In genomic region chr15:66819084-66819483, GRCh38 we compare ENCODE assay signal across 15 cellular contexts.
A peak's percentile ranks its signal among the peaks of the same experiment; 100 is the strongest.
DNase-seq lines count a peak whose midpoint lies in the region; ATAC-seq, FAIRE-seq and TF ChIP-seq lines count a peak whose summit lies in the region.
"Had no signal": no experiment of that assay in that cellular context is flagged by ENCODE, and none has a peak within 500 bp of the region (broad histone marks: within the 10 kb centered on the region; RNA-seq: fewer than 3 reads in every experiment).

No MANE protein-coding gene starts in this region.

- CTCF ChIA-PET in A549 (lab: Yijun Ruan, JAX) = interaction anchor here (1.1 to 3.0 kb wide), 3 partner anchors 12 to 32 kb away, joined by 3 to 11 read pairs (median 7); no protein-coding TSS in a partner anchor
- CTCF ChIA-PET in activated CD8-positive, alpha-beta T cell treated with anti-CD3 and anti-CD28 coated beads, Interleukin-2, amount 10 ng/mL, durations not matched to agents 7 days and 5 days (lab: Charles Lee) = no interaction called here

- no peak for TF ChIP-seq POLR2A in A549 (IDR thresholded peaks at IDR 0.05; ENCODE audit: low read length)

- no peak overlapping the region for H3K4me3 ChIP-seq in A549
- no peak overlapping the region for H3K4me3 ChIP-seq in endodermal cell (ENCODE audit: low read length)
- H3K4me3 ChIP-seq: skin epidermis had no signal

- DNase-seq in A549 (ENCODE audit: low read depth in 1 of 2, low spot score in 1 of 2) (peak in 1 of 2 experiments; percentile 47), endodermal cell (peak; percentile 8), epidermal melanocyte (ENCODE audit: insufficient read length, low spot score) (no peak), AG08396 (ENCODE audit: low spot score) (no peak)
- DNase-seq in activated CD8-positive, alpha-beta T cell treated with anti-CD3 and anti-CD28 coated beads, Interleukin-2, amount 10 ng/mL, durations not matched to agents 7 days and 5 days = no peak
- DNase-seq: COR-L47, MM.1S, NCI-H2227 treated with DMSO at 0.1 percent for 48 hours, SK-N-SH had no signal

- H3K36me3 Mint-ChIP-seq in endodermal cell (ENCODE audit: low read depth) = no peaks in the 10 kb centered on the region
- H3K36me3 Mint-ChIP-seq in activated CD8-positive, alpha-beta T cell treated with anti-CD3 and anti-CD28 coated beads, Interleukin-2, amount 10 ng/mL, durations not matched to agents 7 days and 5 days (ENCODE audit: low read depth) = no peaks in the 10 kb centered on the region
- H3K36me3 Mint-ChIP-seq: activated naive CD8-positive, alpha-beta T cell had no signal

- H3K9me3 ChIP-seq in A549 (peaks cover 3% of the 10 kb centered on the region; the same call in 1 of the 3 replicates), endodermal cell (ENCODE audit: control insufficient read depth, low read length) (peaks cover 7% of the 10 kb centered on the region)
- H3K9me3 ChIP-seq: SK-N-SH had no signal

- no peak for TF ChIP-seq RAD21 in A549 (conservative IDR thresholded peaks at IDR 0.05 in 1 of 2, IDR thresholded peaks at IDR 0.05 in 1 of 2)

- 8% methylated on average over 2 of the region's 2 CpGs for WGBS in A549 (ENCODE audit: missing lambda C conversion rate)
- 76% methylated on average over 2 of the region's 2 CpGs; no CpG with 5 or more reads in 1 of the 2 experiments for WGBS in endodermal cell (ENCODE audit: insufficient coverage in 1 of 2, insufficient read length in 1 of 2), 2 experiments

- H3K27ac Mint-ChIP-seq in endodermal cell = no peak overlapping the region
- H3K27ac Mint-ChIP-seq in activated CD8-positive, alpha-beta T cell treated with anti-CD3 and anti-CD28 coated beads, Interleukin-2, amount 10 ng/mL, durations not matched to agents 7 days and 5 days = no peak overlapping the region
- H3K27ac Mint-ChIP-seq: activated naive CD8-positive, alpha-beta T cell had no signal

- peaks cover 16% of the 10 kb centered on the region for H3K4me1 ChIP-seq in A549
- no peaks in the 10 kb centered on the region for H3K4me1 ChIP-seq in endodermal cell (ENCODE audit: control insufficient read depth, insufficient read depth, low read length)

- peaks cover 2% of the 10 kb centered on the region for H3K27me3 Mint-ChIP-seq in endodermal cell (ENCODE audit: insufficient read depth)
- peaks cover 9% of the 10 kb centered on the region for H3K27me3 Mint-ChIP-seq in activated CD8-positive, alpha-beta T cell treated with anti-CD3 and anti-CD28 coated beads, Interleukin-2, amount 10 ng/mL, durations not matched to agents 7 days and 5 days (ENCODE audit: low read depth)

- TF ChIP-seq EP300 in A549 (IDR thresholded peaks at IDR 0.05) = no peak

- peak overlapping the region in 1 of 2 experiments; percentile 22; a peak in 2 of 6 replicates for H3K27ac ChIP-seq in A549
- no peak overlapping the region for H3K27ac ChIP-seq in endodermal cell (ENCODE audit: low read depth, low read length)
- H3K27ac ChIP-seq: skin epidermis had no signal

- POLR2A ChIA-PET in A549 (lab: Yijun Ruan, JAX) = no interaction called here
- POLR2A ChIA-PET in activated CD8-positive, alpha-beta T cell treated with anti-CD3 and anti-CD28 coated beads, Interleukin-2, amount 10 ng/mL, durations not matched to agents 7 days and 5 days (lab: Charles Lee) = no interaction called here

- no peak overlapping the region for H3K4me3 Mint-ChIP-seq in endodermal cell
- no peak overlapping the region for H3K4me3 Mint-ChIP-seq in activated CD8-positive, alpha-beta T cell treated with anti-CD3 and anti-CD28 coated beads, Interleukin-2, amount 10 ng/mL, durations not matched to agents 7 days and 5 days
- H3K4me3 Mint-ChIP-seq: activated naive CD8-positive, alpha-beta T cell; central memory CD8-positive, alpha-beta T cell had no signal

- H3K36me3 ChIP-seq in endodermal cell (ENCODE audit: control insufficient read depth, insufficient read depth, low read length) = no peaks in the 10 kb centered on the region

- peak; percentile 77 for FAIRE-seq in A549 (lab: Jason Lieb, UNC)

- no peaks in the 10 kb centered on the region for H3K4me1 Mint-ChIP-seq in endodermal cell
- no peaks in the 10 kb centered on the region for H3K4me1 Mint-ChIP-seq in activated CD8-positive, alpha-beta T cell treated with anti-CD3 and anti-CD28 coated beads, Interleukin-2, amount 10 ng/mL, durations not matched to agents 7 days and 5 days (ENCODE audit: low read depth)
- H3K4me1 Mint-ChIP-seq: central memory CD8-positive, alpha-beta T cell had no signal

- no peak overlapping the region for H3K9ac ChIP-seq in endodermal cell (ENCODE audit: extremely low read depth, low read length, poor library complexity, severe bottlenecking)
- H3K9ac ChIP-seq: SK-N-SH had no signal

- H3K4me2 ChIP-seq in A549 = 0 out of 3 replicates have a peak overlapping the region, but pooled peaks have one; percentile 6
- H3K4me2 ChIP-seq: SK-N-SH had no signal

- peaks cover 8% of the 10 kb centered on the region for H3K9me3 Mint-ChIP-seq in endodermal cell
- no peaks in the 10 kb centered on the region for H3K9me3 Mint-ChIP-seq in activated CD8-positive, alpha-beta T cell treated with anti-CD3 and anti-CD28 coated beads, Interleukin-2, amount 10 ng/mL, durations not matched to agents 7 days and 5 days (ENCODE audit: insufficient read depth)
- H3K9me3 Mint-ChIP-seq: central memory CD8-positive, alpha-beta T cell had no signal

- peak; percentile 41 to 74; a peak in 4 of 6 replicates for ATAC-seq in A549
- ATAC-seq in GM21423 (IDR thresholded peaks at IDR 0.05; ENCODE audit: unreplicated experiment) = peak; percentile 81
- ATAC-seq in HG03460 (IDR thresholded peaks at IDR 0.05; ENCODE audit: unreplicated experiment) = peak; percentile 83
- no peak for ATAC-seq in GM18502 (IDR thresholded peaks at IDR 0.05; ENCODE audit: poor library complexity, unreplicated experiment)
- ATAC-seq in activated CD8-positive, alpha-beta T cell treated with anti-CD3 and anti-CD28 coated beads, Interleukin-2, amount 10 ng/mL, durations not matched to agents 7 days and 5 days = no peak

- TF ChIP-seq CTCF in A549 (IDR thresholded peaks at IDR 0.05) (no peak), endodermal cell (conservative IDR thresholded peaks at IDR 0.05) (no peak)

- no peaks in the 10 kb centered on the region for H3K27me3 ChIP-seq in endodermal cell (ENCODE audit: control insufficient read depth, insufficient read depth, low read length, poor library complexity, severe bottlenecking)

TF ChIP-seq in A549, 52 proteins besides CTCF, POLR2A, EP300 and RAD21 (continues in another document):
- TF ChIP-seq, protein P1, sequence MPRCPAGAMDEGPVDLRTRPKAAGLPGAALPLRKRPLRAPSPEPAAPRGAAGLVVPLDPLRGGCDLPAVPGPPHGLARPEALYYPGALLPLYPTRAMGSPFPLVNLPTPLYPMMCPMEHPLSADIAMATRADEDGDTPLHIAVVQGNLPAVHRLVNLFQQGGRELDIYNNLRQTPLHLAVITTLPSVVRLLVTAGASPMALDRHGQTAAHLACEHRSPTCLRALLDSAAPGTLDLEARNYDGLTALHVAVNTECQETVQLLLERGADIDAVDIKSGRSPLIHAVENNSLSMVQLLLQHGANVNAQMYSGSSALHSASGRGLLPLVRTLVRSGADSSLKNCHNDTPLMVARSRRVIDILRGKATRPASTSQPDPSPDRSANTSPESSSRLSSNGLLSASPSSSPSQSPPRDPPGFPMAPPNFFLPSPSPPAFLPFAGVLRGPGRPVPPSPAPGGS (IDR thresholded peaks at IDR 0.05) = no peak
- no peak for TF ChIP-seq GATA3 (IDR thresholded peaks at IDR 0.05; ENCODE audit: borderline replicate concordance)
- TF ChIP-seq HOXA7 (CRISPR knock-in tag; IDR thresholded peaks at IDR 0.05) = no peak
- no peak for TF ChIP-seq BHLHE40 (IDR thresholded peaks at IDR 0.05; ENCODE audit: low read depth, low read length)
- no peak for TF ChIP-seq CHD4 (IDR thresholded peaks at IDR 0.05; ENCODE audit: borderline replicate concordance)
- no peak for TF ChIP-seq NR3C1 (IDR thresholded peaks at IDR 0.05)
- TF ChIP-seq PBX3 (IDR thresholded peaks at IDR 0.05) = no peak
- TF ChIP-seq FOSL2 (IDR thresholded peaks at IDR 0.05) = no peak
- no peak for TF ChIP-seq FOSL2 (CRISPR knock-in tag; IDR thresholded peaks at IDR 0.05)
- TF ChIP-seq ESRRA (IDR thresholded peaks at IDR 0.05; ENCODE audit: borderline replicate concordance, low read length) = no peak
- TF ChIP-seq, protein P2, sequence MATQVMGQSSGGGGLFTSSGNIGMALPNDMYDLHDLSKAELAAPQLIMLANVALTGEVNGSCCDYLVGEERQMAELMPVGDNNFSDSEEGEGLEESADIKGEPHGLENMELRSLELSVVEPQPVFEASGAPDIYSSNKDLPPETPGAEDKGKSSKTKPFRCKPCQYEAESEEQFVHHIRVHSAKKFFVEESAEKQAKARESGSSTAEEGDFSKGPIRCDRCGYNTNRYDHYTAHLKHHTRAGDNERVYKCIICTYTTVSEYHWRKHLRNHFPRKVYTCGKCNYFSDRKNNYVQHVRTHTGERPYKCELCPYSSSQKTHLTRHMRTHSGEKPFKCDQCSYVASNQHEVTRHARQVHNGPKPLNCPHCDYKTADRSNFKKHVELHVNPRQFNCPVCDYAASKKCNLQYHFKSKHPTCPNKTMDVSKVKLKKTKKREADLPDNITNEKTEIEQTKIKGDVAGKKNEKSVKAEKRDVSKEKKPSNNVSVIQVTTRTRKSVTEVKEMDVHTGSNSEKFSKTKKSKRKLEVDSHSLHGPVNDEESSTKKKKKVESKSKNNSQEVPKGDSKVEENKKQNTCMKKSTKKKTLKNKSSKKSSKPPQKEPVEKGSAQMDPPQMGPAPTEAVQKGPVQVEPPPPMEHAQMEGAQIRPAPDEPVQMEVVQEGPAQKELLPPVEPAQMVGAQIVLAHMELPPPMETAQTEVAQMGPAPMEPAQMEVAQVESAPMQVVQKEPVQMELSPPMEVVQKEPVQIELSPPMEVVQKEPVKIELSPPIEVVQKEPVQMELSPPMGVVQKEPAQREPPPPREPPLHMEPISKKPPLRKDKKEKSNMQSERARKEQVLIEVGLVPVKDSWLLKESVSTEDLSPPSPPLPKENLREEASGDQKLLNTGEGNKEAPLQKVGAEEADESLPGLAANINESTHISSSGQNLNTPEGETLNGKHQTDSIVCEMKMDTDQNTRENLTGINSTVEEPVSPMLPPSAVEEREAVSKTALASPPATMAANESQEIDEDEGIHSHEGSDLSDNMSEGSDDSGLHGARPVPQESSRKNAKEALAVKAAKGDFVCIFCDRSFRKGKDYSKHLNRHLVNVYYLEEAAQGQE (IDR thresholded peaks at IDR 0.05) = no peak

Comparison
In these comparisons a context has a peak if more than half of its experiments do, and no peak if none do; other contexts are left out.
1. ATAC-seq: peak in A549 (2 of 2), GM21423 (single experiment) and HG03460 (single experiment); none in GM18502 (single experiment) and activated CD8-positive, alpha-beta T cell treated with anti-CD3 and anti-CD28 coated beads, Interleukin-2, amount 10 ng/mL, durations not matched to agents 7 days and 5 days (single experiment).